ENCODE assay signal across 7 cellular contexts in genomic region chr4:103915224-103915869, GRCh38.
DNase-seq lines count a peak whose midpoint lies in the region; ATAC-seq, FAIRE-seq and TF ChIP-seq lines count a peak whose summit lies in the region.

No MANE protein-coding gene starts in this region.

- no peaks in the 10 kb centered on the region for H4K20me1 ChIP-seq in GM23338 (replicated peaks; ENCODE audit: insufficient read depth)
- no peaks in the 10 kb centered on the region for H4K20me1 ChIP-seq in K562 (replicated peaks; ENCODE audit: control insufficient read depth, insufficient read depth, low read length)

- no peak overlapping the region for H3K27ac ChIP-seq in GM23338 (ENCODE audit: low read depth)
- no peak overlapping the region for H3K27ac ChIP-seq in K562 (ENCODE audit: extremely low read depth, low read depth, low read length)
- H3K27ac ChIP-seq in left lung, result no peak overlapping the region

- no peak for FAIRE-seq in K562 (lab: Jason Lieb, UNC)

- no TSS peak for BruUV-seq in K562 (replicated peaks; lab: Mats Ljungman, UMichigan)

- no peak overlapping the region for H3K4me3 ChIP-seq in GM23338
- H3K4me3 ChIP-seq in K562, result no peak overlapping the region
- no peak overlapping the region for H3K4me3 ChIP-seq in left lung

- no peak for TF ChIP-seq EP300 in K562 (IDR thresholded peaks at IDR 0.05; ENCODE audit: low read length)

- POLR2A ChIA-PET in K562 (lab: Yijun Ruan, JAX), result no interaction called here

- no peaks in the 10 kb centered on the region for H3K9me3 Mint-ChIP-seq in GM23338
- no peaks in the 10 kb centered on the region for H3K9me3 Mint-ChIP-seq in neural crest cell

- H3K36me3 ChIP-seq in GM23338 (ENCODE audit: insufficient read depth) (no peaks in the 10 kb centered on the region), K562 (ENCODE audit: control insufficient read depth, insufficient read depth, low read length) (no peaks in the 10 kb centered on the region), left lung (no peaks in the 10 kb centered on the region)

- CTCF ChIA-PET in K562 (lab: Yijun Ruan, JAX; ENCODE audit: low intra/inter-chr PET ratio), result no interaction called here

- TF ChIP-seq CTCF in GM23338 (conservative IDR thresholded peaks at IDR 0.05; ENCODE audit: low read depth in 2 of 2) (peak; percentile 58 to 80), LNCAP (IDR thresholded peaks at IDR 0.05) (peak; percentile 73), K562 (IDR thresholded peaks at IDR 0.05 in 2 of 3, conservative IDR thresholded peaks at IDR 0.05 in 1 of 3; ENCODE audit: insufficient read depth in 2 of 3, low read depth in 1 of 3, low read length in 3 of 3) (peak; percentile 6 to 46 (median 15); a peak in 3 of 6 replicates), neural crest cell (conservative IDR thresholded peaks at IDR 0.05) (peak; percentile 86), left lung (IDR thresholded peaks at IDR 0.05) (peak in 1 of 2 donors; percentile 36)

- H3K4me3 Mint-ChIP-seq in GM23338 (no peak overlapping the region), neural crest cell (no peak overlapping the region)

- H3K79me2 ChIP-seq in GM23338 (replicated peaks; ENCODE audit: insufficient read depth) (no peaks in the 10 kb centered on the region), K562 (ENCODE audit: control insufficient read depth, insufficient read depth, low read length) (no peaks in the 10 kb centered on the region)

- H2AFZ ChIP-seq in GM23338 (no peak overlapping the region), K562 (ENCODE audit: low read depth, low read length) (no peak overlapping the region)

- H3F3A ChIP-seq in GM23338 (replicated peaks; ENCODE audit: low read depth), result no peaks in the 10 kb centered on the region

- H3K4me1 Mint-ChIP-seq in GM23338 (no peaks in the 10 kb centered on the region), neural crest cell (peaks cover 9% of the 10 kb centered on the region)

- intact Hi-C loops in K562 (cut with micrococcal nuclease), result loop anchor here (5.0 kb wide), 1 partner anchor 708 kb away; no protein-coding TSS in a partner anchor
- intact Hi-C loops in left lung (cut with DNase I), result no loop called here

- peak; percentile 44 for DNase-seq in GM23338 (ENCODE audit: low spot score)
- peak in 3 of 4 experiments; percentile 8 to 9 (median 8) for DNase-seq in K562 (ENCODE audit: extremely low read depth in 1 of 4, low spot score in 3 of 4)
- DNase-seq in neural crest cell (ENCODE audit: low read depth, low spot score), result no peak
- DNase-seq in NCI-H2081 treated with DMSO at 0.1 percent for 48 hours (lab: John Stamatoyannopoulos, UW), result no peak
- DNase-seq in left lung, result no peak

- H3K4me1 ChIP-seq in GM23338 (ENCODE audit: insufficient read depth), result no peaks in the 10 kb centered on the region
- H3K4me1 ChIP-seq in K562 (replicated peaks in 1 of 2; ENCODE audit: control insufficient read depth in 2 of 2, insufficient read depth in 2 of 2, low read length in 2 of 2), result no peaks in the 10 kb centered on the region
- H3K4me1 ChIP-seq in left lung, result no peaks in the 10 kb centered on the region

- peak; percentile 89 for ATAC-seq in GM18505 (IDR thresholded peaks at IDR 0.05; ENCODE audit: unreplicated experiment)
- no peak for ATAC-seq in GM23338
- ATAC-seq in K562, result no peak
- ATAC-seq in left lung, result no peak

- H3K9me1 ChIP-seq in K562 (ENCODE audit: control insufficient read depth, insufficient read depth, low read length), result no peaks in the 10 kb centered on the region

- H3K9ac ChIP-seq in K562 (ENCODE audit: insufficient read depth in 1 of 2, low read depth in 2 of 2, low read length in 2 of 2), result no peak overlapping the region

- WGBS in K562 (ENCODE audit: insufficient coverage, low coverage, missing lambda C conversion rate), result 0% methylated on average over 3 of the region's 3 CpGs

- peak; percentile 33 to 48 for TF ChIP-seq RAD21 in K562 (CRISPR knock-in tag; conservative IDR thresholded peaks at IDR 0.05 in 1 of 2, IDR thresholded peaks at IDR 0.05 in 1 of 2)

- no peak overlapping the region for H3K27ac Mint-ChIP-seq in GM23338
- no peak overlapping the region for H3K27ac Mint-ChIP-seq in neural crest cell (ENCODE audit: unreplicated experiment)

- no peaks in the 10 kb centered on the region for H3K9me3 ChIP-seq in K562 (replicated peaks; ENCODE audit: control insufficient read depth, insufficient read depth, low read depth, low read length)
- no peaks in the 10 kb centered on the region for H3K9me3 ChIP-seq in left lung

- no peak for TF ChIP-seq POLR2A in GM18505 (IDR thresholded peaks at IDR 0.05; ENCODE audit: borderline replicate concordance, extremely low read depth, insufficient read depth, insufficient read length)
- TF ChIP-seq POLR2A in K562 (conservative IDR thresholded peaks at IDR 0.05), result no peak

- no peak overlapping the region for H3K4me2 ChIP-seq in GM23338
- no peak overlapping the region for H3K4me2 ChIP-seq in K562 (ENCODE audit: insufficient read depth, low read length)

- H3K36me3 Mint-ChIP-seq in GM23338 (ENCODE audit: low read depth) (no peaks in the 10 kb centered on the region), neural crest cell (ENCODE audit: low read depth) (no peaks in the 10 kb centered on the region)

- H3K27me3 ChIP-seq in GM23338 (ENCODE audit: insufficient read depth), result no peaks in the 10 kb centered on the region
- no peaks in the 10 kb centered on the region for H3K27me3 ChIP-seq in K562 (ENCODE audit: control insufficient read depth in 2 of 2, insufficient read depth in 2 of 2, low read length in 2 of 2)
- H3K27me3 ChIP-seq in left lung, result no peaks in the 10 kb centered on the region

- H3K9me2 ChIP-seq in GM23338 (ENCODE audit: insufficient read depth), result no peaks in the 10 kb centered on the region

- H3K27me3 Mint-ChIP-seq in GM23338 (ENCODE audit: insufficient read depth, low read depth, poor library complexity) (no peaks in the 10 kb centered on the region), neural crest cell (ENCODE audit: low read depth) (no peaks in the 10 kb centered on the region)

- in situ Hi-C loops in K562 (cut with MboI), result no loop called here

TF ChIP-seq in GM23338, 12 proteins besides CTCF, POLR2A, EP300 and RAD21 (continues in another document):
- TF ChIP-seq EZH2 (IDR thresholded peaks at IDR 0.05; ENCODE audit: low read depth, unreplicated experiment), result no peak
- no peak for TF ChIP-seq STAT1 (IDR thresholded peaks at IDR 0.05; ENCODE audit: unreplicated experiment)
- TF ChIP-seq JUNB (IDR thresholded peaks at IDR 0.05; ENCODE audit: unreplicated experiment), result no peak
- TF ChIP-seq ZNF331 (CRISPR knock-in tag; IDR thresholded peaks at IDR 0.05; ENCODE audit: low read depth), result no peak
- no peak for TF ChIP-seq POLR2AphosphoS5 (IDR thresholded peaks at IDR 0.05; ENCODE audit: low read depth)
- TF ChIP-seq EZH2phosphoT487 (IDR thresholded peaks at IDR 0.05; ENCODE audit: unreplicated experiment), result no peak
- no peak for TF ChIP-seq CREB1 (CRISPR knock-in tag; IDR thresholded peaks at IDR 0.05; ENCODE audit: low read depth)
- TF ChIP-seq NANOG (IDR thresholded peaks at IDR 0.05; ENCODE audit: borderline replicate concordance), result no peak
- no peak for TF ChIP-seq ZNF114 (CRISPR knock-in tag; IDR thresholded peaks at IDR 0.05)

TF ChIP-seq in K562, 482 proteins besides CTCF, POLR2A, EP300 and RAD21:
- TF ChIP-seq ZBTB9 (CRISPR knock-in tag; IDR thresholded peaks at IDR 0.05) (no peak), RBM22 (IDR thresholded peaks at IDR 0.05; ENCODE audit: low read depth, low read length, poor library complexity, severe bottlenecking) (no peak)
TF ChIP-seq in K562: peak in this region for 0.

Comparison
In these comparisons a context has a peak if more than half of its experiments do, and no peak if none do; other contexts are left out.
1. DNase-seq: peak in GM23338 (single experiment) and K562 (3 of 4); none in neural crest cell (single experiment), NCI-H2081 treated with DMSO at 0.1 percent for 48 hours (single experiment) and left lung (0 of 2).